Comparison of ENCODE assay signal across 19 cellular contexts in genomic region chr9:89486681-89487080, GRCh38. TPM values are rescaled to one million over a fixed set of nuclear protein-coding genes. Genes with fewer than 3 reads are reported as not detected.
A peak's percentile ranks its signal among the peaks of the same experiment; 100 is the strongest.
DNase-seq lines count a peak whose midpoint lies in the region; ATAC-seq, FAIRE-seq and TF ChIP-seq lines count a peak whose summit lies in the region.
"Had no signal": no experiment of that assay in that cellular context is flagged by ENCODE, and none has a peak within 500 bp of the region (broad histone marks: within the 10 kb centered on the region; RNA-seq: fewer than 3 reads in every experiment).

No MANE protein-coding gene starts in this region.

- H3K4me2 ChIP-seq in H9 (ENCODE audit: insufficient read depth, insufficient read length, low read length) = no peak overlapping the region

- peaks cover 31% of the 10 kb centered on the region for H3K36me3 ChIP-seq in neutrophil
- H3K36me3 ChIP-seq: heart right ventricle, transverse colon had no signal

- no peak overlapping the region for H3K18ac ChIP-seq in H9 (ENCODE audit: insufficient read length, low read depth, low read length)

- no peak overlapping the region for H2BK20ac ChIP-seq in H9 (ENCODE audit: low read depth, low read length, poor library complexity, severe bottlenecking)

- H3T11ph ChIP-seq in H9 (ENCODE audit: low read length) = no peak overlapping the region

- H4K8ac ChIP-seq in H9 (replicated peaks; ENCODE audit: insufficient read length, low read depth, low read length) = no peak overlapping the region

- H3K4me1 Mint-ChIP-seq in T-helper 2 cell treated with Interferon-gamma antibody and Interleukin-4, amounts not matched to agents 5 μg/mL and 100 μg/mL, for 36 hours (ENCODE audit: low read depth) = peaks cover 86% of the 10 kb centered on the region
- H3K4me1 Mint-ChIP-seq in H9 = peaks cover 59 to 60% of the 10 kb centered on the region in 2 experiments
- peaks cover 73% of the 10 kb centered on the region for H3K4me1 Mint-ChIP-seq in activated T-helper 17 cell treated with anti-CD3 and anti-CD28 coated beads, Interleukin-2, amount 50 U/mL, for 72 hours

- peak overlapping the region; percentile 45 for H3K4me3 Mint-ChIP-seq in T-helper 2 cell treated with Interferon-gamma antibody and Interleukin-4, amounts not matched to agents 5 μg/mL and 100 μg/mL, for 36 hours
- H3K4me3 Mint-ChIP-seq in H9 = no peak overlapping the region
- H3K4me3 Mint-ChIP-seq in activated T-helper 17 cell treated with anti-CD3 and anti-CD28 coated beads, Interleukin-2, amount 50 U/mL, for 72 hours = peak overlapping the region; percentile 45

- no peak overlapping the region for H4K5ac ChIP-seq in H9 (ENCODE audit: insufficient read length, low read depth, low read length)

- H2AFZ ChIP-seq in H9 (ENCODE audit: low read length) = no peak overlapping the region

- FAIRE-seq in urothelium cell line (lab: Jason Lieb, UNC) = no peak
- FAIRE-seq: small intestine had no signal

- peak; percentile 4 for ATAC-seq in activated T-helper 17 cell treated with anti-CD3 and anti-CD28 coated beads, Interleukin-2, amount 50 U/mL, for 72 hours (replicated peaks)
- ATAC-seq: heart right ventricle had no signal

- no peak overlapping the region for H3K4me3 ChIP-seq in neutrophil (ENCODE audit: low read depth in 1 of 2, low read length in 1 of 2)
- H3K4me3 ChIP-seq: BLaER1 treated with 17β-estradiol and CSF1 and Interleukin-3, amounts not matched to agents 10 nM and 100 nM; heart right ventricle; lung; transverse colon had no signal

- no peak overlapping the region for H2BK5ac ChIP-seq in H9 (ENCODE audit: insufficient read length, low read length)

- no peak overlapping the region for H3K14ac ChIP-seq in H9 (ENCODE audit: insufficient read depth, low read length)

- H3K9me3 ChIP-seq in H9 (ENCODE audit: control insufficient read depth, low read depth, low read length) (no peaks in the 10 kb centered on the region), neutrophil (no peaks in the 10 kb centered on the region)
- H3K9me3 ChIP-seq: transverse colon had no signal

- no peak for DNase-seq in T-helper 2 cell treated with Interferon-gamma antibody and Interleukin-4, amounts not matched to agents 5 μg/mL and 100 μg/mL, for 36 hours (ENCODE audit: low spot score)
- DNase-seq in T-helper 2 cell = no peak
- DNase-seq in H9 = peak; percentile 6
- no peak for DNase-seq in urothelium cell line (ENCODE audit: low spot score)
- DNase-seq in stimulated activated CD4-positive, alpha-beta T cell treated with anti-CD3 and anti-CD28 coated beads, Interleukin-2, amount 100 ng/mL, for 24 hours = no peak
- no peak for DNase-seq in KG1 (lab: John Stamatoyannopoulos, UW)
- DNase-seq: amygdala; DMS79; effector CD8-positive, alpha-beta T cell; heart right ventricle; NCI-H1694 treated with DMSO at 0.1 percent for 48 hours; NCI-H226; NK-92 treated with Interleukin-12 subunit alpha and Interleukin-12 subunit beta, amount 100 ng/mL, for 24 hours; small intestine had no signal

- no peak overlapping the region for H2BK15ac ChIP-seq in H9 (ENCODE audit: low read depth, low read length)

- no peaks in the 10 kb centered on the region for H3K27me3 Mint-ChIP-seq in T-helper 2 cell treated with Interferon-gamma antibody and Interleukin-4, amounts not matched to agents 5 μg/mL and 100 μg/mL, for 36 hours (ENCODE audit: low read depth)
- H3K27me3 Mint-ChIP-seq in H9 (ENCODE audit: low read depth) = no peaks in the 10 kb centered on the region
- no peaks in the 10 kb centered on the region for H3K27me3 Mint-ChIP-seq in activated T-helper 17 cell treated with anti-CD3 and anti-CD28 coated beads, Interleukin-2, amount 50 U/mL, for 72 hours

- H2AK5ac ChIP-seq in H9 (ENCODE audit: insufficient read length, low read length) = no peak overlapping the region

- H3K79me1 ChIP-seq in H9 (ENCODE audit: insufficient read depth, low read depth, low read length, poor library complexity, severe bottlenecking) = no peaks in the 10 kb centered on the region

- H3K27ac Mint-ChIP-seq in T-helper 2 cell treated with Interferon-gamma antibody and Interleukin-4, amounts not matched to agents 5 μg/mL and 100 μg/mL, for 36 hours = peak overlapping the region; percentile 73
- 0 out of 7 replicates have a peak overlapping the region, but pooled peaks of 1 of the 3 experiments have one; percentile 31 for H3K27ac Mint-ChIP-seq in H9
- H3K27ac Mint-ChIP-seq in activated T-helper 17 cell treated with anti-CD3 and anti-CD28 coated beads, Interleukin-2, amount 50 U/mL, for 72 hours = peak overlapping the region; percentile 22

- peaks cover 65% of the 10 kb centered on the region for H3K36me3 Mint-ChIP-seq in T-helper 2 cell treated with Interferon-gamma antibody and Interleukin-4, amounts not matched to agents 5 μg/mL and 100 μg/mL, for 36 hours (ENCODE audit: low read depth)
- peaks cover 0 to 5% (median 4%) of the 10 kb centered on the region in 3 experiments; a peak in 5 of 7 replicates for H3K36me3 Mint-ChIP-seq in H9 (ENCODE audit: insufficient read depth in 1 of 3, low read depth in 3 of 3)
- H3K36me3 Mint-ChIP-seq in activated T-helper 17 cell treated with anti-CD3 and anti-CD28 coated beads, Interleukin-2, amount 50 U/mL, for 72 hours (ENCODE audit: low read depth) = peaks cover 79% of the 10 kb centered on the region

- no peak overlapping the region for H4K91ac ChIP-seq in H9 (ENCODE audit: insufficient read length, low read depth, low read length)

- no peak overlapping the region for H3K27ac ChIP-seq in H9 (ENCODE audit: insufficient read length, low read depth, low read length)
- H3K27ac ChIP-seq in neutrophil = peak overlapping the region; percentile 50
- H3K27ac ChIP-seq: BLaER1 treated with 17β-estradiol and CSF1 and Interleukin-3, amounts not matched to agents 10 nM and 100 nM; heart right ventricle; transverse colon had no signal

- H3K4me1 ChIP-seq in H9 (ENCODE audit: insufficient read depth, low read length) = peaks cover 3% of the 10 kb centered on the region
- H3K4me1 ChIP-seq in neutrophil (ENCODE audit: control insufficient read depth in 1 of 2, insufficient read depth in 1 of 2, low read depth in 1 of 2, low read length in 1 of 2) = peaks cover 26 to 69% of the 10 kb centered on the region in 2 experiments

- peaks cover 4% of the 10 kb centered on the region for H4K20me1 ChIP-seq in H9 (ENCODE audit: control insufficient read depth, insufficient read depth, insufficient read length)

- H3K9me3 Mint-ChIP-seq in T-helper 2 cell treated with Interferon-gamma antibody and Interleukin-4, amounts not matched to agents 5 μg/mL and 100 μg/mL, for 36 hours = no peaks in the 10 kb centered on the region
- no peaks in the 10 kb centered on the region for H3K9me3 Mint-ChIP-seq in H9
- no peaks in the 10 kb centered on the region for H3K9me3 Mint-ChIP-seq in activated T-helper 17 cell treated with anti-CD3 and anti-CD28 coated beads, Interleukin-2, amount 50 U/mL, for 72 hours

- H3K4ac ChIP-seq in H9 (ENCODE audit: low read depth, low read length) = no peak overlapping the region

- no peak overlapping the region for H2BK12ac ChIP-seq in H9 (ENCODE audit: insufficient read length, low read depth, low read length)

- TF ChIP-seq CTCF in H9 (conservative IDR thresholded peaks at IDR 0.05) (no peak), neutrophil (IDR thresholded peaks at IDR 0.05) (no peak)

- no peak overlapping the region for H3K23ac ChIP-seq in H9 (ENCODE audit: insufficient read length, low read depth, low read length)

- no peak overlapping the region for H3K56ac ChIP-seq in H9 (ENCODE audit: insufficient read length, low read depth, low read length)

- H3K27me3 ChIP-seq in H9 (ENCODE audit: insufficient read depth, low read length) (no peaks in the 10 kb centered on the region), neutrophil (no peaks in the 10 kb centered on the region)
- H3K27me3 ChIP-seq: BLaER1 treated with 17β-estradiol and CSF1 and Interleukin-3, amounts not matched to agents 10 nM and 100 nM; heart right ventricle; transverse colon had no signal

- H3K9ac ChIP-seq in H9 (ENCODE audit: extremely low read depth, insufficient read length, low read length) = no peak overlapping the region
- H3K9ac ChIP-seq: BLaER1 treated with 17β-estradiol and CSF1 and Interleukin-3, amounts not matched to agents 10 nM and 100 nM had no signal

- no peaks in the 10 kb centered on the region for H3K23me2 ChIP-seq in H9 (ENCODE audit: insufficient read length, low read depth, low read length, poor library complexity, severe bottlenecking)

- H2BK120ac ChIP-seq in H9 (ENCODE audit: low read depth, low read length, poor library complexity, severe bottlenecking) = no peak overlapping the region

- H3K79me2 ChIP-seq in H9 (ENCODE audit: insufficient read depth, low read length) = peaks cover 22% of the 10 kb centered on the region; the same call in 1 of the 2 replicates

RNA-seq across cellular contexts. Expression of gene SEMA4D, which starts 11.2 kb away (rescaled TPM):
- 41.8 and 47.2 TPM in 2 replicates for total RNA-seq in H9 (2021)
- total RNA-seq in activated T-helper 17 cell treated with anti-CD3 and anti-CD28 coated beads, Interleukin-2, amount 50 U/mL, for 72 hours = 100 to 1,000 TPM; 167 to 263 TPM

Comparison
In these comparisons a context has a peak if more than half of its experiments do, and no peak if none do; other contexts are left out.
1. H3K4me3 Mint-ChIP-seq: peak in T-helper 2 cell treated with Interferon-gamma antibody and Interleukin-4, amounts not matched to agents 5 μg/mL and 100 μg/mL, for 36 hours (single experiment) and activated T-helper 17 cell treated with anti-CD3 and anti-CD28 coated beads, Interleukin-2, amount 50 U/mL, for 72 hours (single experiment); none in H9 (0 of 2).